16 cellular contexts compared by ENCODE assay signal in the genomic region with DNA sequence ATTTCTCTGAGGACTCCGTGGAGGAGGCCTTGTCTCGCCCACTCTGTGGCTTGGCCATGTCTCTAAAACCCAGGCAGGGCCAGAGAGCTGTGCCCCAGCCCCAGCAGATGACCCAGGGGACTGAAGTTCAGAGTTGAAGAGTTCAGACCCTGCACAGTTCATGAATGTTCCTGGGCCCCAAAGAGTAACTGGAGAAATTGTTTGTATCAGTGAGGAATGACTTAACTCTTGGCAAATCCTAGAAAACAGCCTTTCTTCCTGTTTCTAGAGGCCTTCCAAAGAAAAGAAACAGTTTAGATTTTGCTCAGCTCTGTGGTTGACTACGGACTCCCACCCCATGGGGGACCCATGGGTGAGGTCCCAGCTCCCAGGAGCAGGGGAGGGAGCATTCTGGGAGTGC.
DNase-seq lines count a peak whose midpoint lies in the region; ATAC-seq and TF ChIP-seq lines count a peak whose summit lies in the region.
"Had no signal": no experiment of that assay in that cellular context is flagged by ENCODE, and none has a peak within 500 bp of the region (broad histone marks: within the 10 kb centered on the region; RNA-seq: fewer than 3 reads in every experiment).

No MANE protein-coding gene starts in this region.

- H3K36me3 ChIP-seq in GM23248 (ENCODE audit: low read depth): no peaks in the 10 kb centered on the region
- H3K36me3 ChIP-seq in OCI-LY3 (replicated peaks; ENCODE audit: low read depth, low read length): peaks cover 11% of the 10 kb centered on the region
- H3K36me3 ChIP-seq in stomach smooth muscle (ENCODE audit: control insufficient read depth in 2 of 2, insufficient read depth in 2 of 2, low read length in 2 of 2): no peaks in the 10 kb centered on the region
- H3K36me3 ChIP-seq: BE2C had no signal

- no peak overlapping the region for H3K9ac ChIP-seq in GM23248
- H3K9ac ChIP-seq in OCI-LY3 (ENCODE audit: low read length): no peak overlapping the region
- no peak overlapping the region for H3K9ac ChIP-seq in stomach smooth muscle (ENCODE audit: low read length in 2 of 2)

- no peaks in the 10 kb centered on the region for H3K27me3 ChIP-seq in GM23248 (replicated peaks; ENCODE audit: insufficient read depth)
- no peaks in the 10 kb centered on the region for H3K27me3 ChIP-seq in OCI-LY3 (ENCODE audit: low read depth, low read length)
- H3K27me3 ChIP-seq in stomach smooth muscle (ENCODE audit: control insufficient read depth in 1 of 2, insufficient read depth in 2 of 2, low read length in 2 of 2): peaks cover 2 to 4% of the 10 kb centered on the region in 2 donors

- WGBS in GM23248 (ENCODE audit: low coverage in 1 of 2, low lambda C conversion rate in 2 of 2, missing lambda C conversion rate in 2 of 2), 2 experiments: 73 to 76% methylated on average over 3 of the region's 3 CpGs

- in situ Hi-C loops in GM23248 (cut with MboI): no loop called here

- no peaks in the 10 kb centered on the region for H3K79me2 ChIP-seq in GM23248 (ENCODE audit: insufficient read depth)
- no peaks in the 10 kb centered on the region for H3K79me2 ChIP-seq in OCI-LY3 (ENCODE audit: low read length)

- no peaks in the 10 kb centered on the region for H3K9me2 ChIP-seq in GM23248 (ENCODE audit: insufficient read depth)

- H3K4me2 ChIP-seq in GM23248 (ENCODE audit: unreplicated experiment) (no peak overlapping the region), OCI-LY3 (ENCODE audit: low read length) (peak overlapping the region; percentile 45; the same call in 1 of the 2 replicates)
- H3K4me2 ChIP-seq: GM23338 had no signal

- peak overlapping the region; percentile 32; the same call in 1 of the 2 replicates for H2AFZ ChIP-seq in GM23248
- no peak overlapping the region; the same call in 1 of the 2 replicates for H2AFZ ChIP-seq in OCI-LY3 (ENCODE audit: low read depth, low read length)
- H2AFZ ChIP-seq: GM23338 had no signal

- H3K27ac ChIP-seq in GM23248: no peak overlapping the region
- H3K27ac ChIP-seq in OCI-LY3 (ENCODE audit: low read length): peak overlapping the region; percentile 74
- peak overlapping the region; percentile 6 for H3K27ac ChIP-seq in stomach smooth muscle (ENCODE audit: low read length)

- H3K9me3 ChIP-seq in GM23248 (ENCODE audit: low read depth) (no peaks in the 10 kb centered on the region), OCI-LY3 (ENCODE audit: insufficient read depth, low read length) (no peaks in the 10 kb centered on the region), stomach smooth muscle (ENCODE audit: control insufficient read depth in 2 of 2, low read length in 2 of 2) (peaks cover 0 to 5% of the 10 kb centered on the region in 2 donors)
- H3K9me3 ChIP-seq: BE2C had no signal

- no peaks in the 10 kb centered on the region for H3F3A ChIP-seq in GM23248 (ENCODE audit: insufficient read depth)

- no peak for TF ChIP-seq CTCF in OCI-LY3 (IDR thresholded peaks at IDR 0.05; ENCODE audit: low read depth, low read length)

- no peaks in the 10 kb centered on the region for H4K20me1 ChIP-seq in GM23248 (ENCODE audit: insufficient read depth)
- H4K20me1 ChIP-seq in OCI-LY3 (ENCODE audit: insufficient read depth, low read length): no peaks in the 10 kb centered on the region

- H3K4me3 ChIP-seq in GM23248 (no peak overlapping the region), OCI-LY3 (ENCODE audit: low read length) (no peak overlapping the region), stomach smooth muscle (ENCODE audit: low read length in 2 of 2) (no peak overlapping the region)
- H3K4me3 ChIP-seq: GM23338 had no signal

- H3K4me1 ChIP-seq in GM23248 (ENCODE audit: insufficient read depth) (peaks cover 11% of the 10 kb centered on the region), OCI-LY3 (ENCODE audit: low read length) (peaks cover 61% of the 10 kb centered on the region), stomach smooth muscle (ENCODE audit: control insufficient read depth, insufficient read depth, low read length) (no peaks in the 10 kb centered on the region)
- H3K4me1 ChIP-seq: BE2C, Caco-2 had no signal

- no peak for ATAC-seq in GM18517 (IDR thresholded peaks at IDR 0.05; ENCODE audit: unreplicated experiment)
- ATAC-seq in GM19324 (IDR thresholded peaks at IDR 0.05; ENCODE audit: low FRiP score, unreplicated experiment): no peak
- ATAC-seq: GM23338, HepG2 had no signal

- DNase-seq in GM23248 (peak; percentile 12), fibroblast of peridontal ligament (ENCODE audit: extremely low read depth) (peak; percentile 43), COLO668 (lab: John Stamatoyannopoulos, UW; ENCODE audit: unreplicated experiment) (no peak)
- DNase-seq: BE2C; C1 segment of cervical spinal cord; Caco-2; CD4-positive, CD25-positive, alpha-beta regulatory T cell; CD8-positive, alpha-beta memory T cell; H9; KG1 had no signal
